Comparison of ENCODE assay signal across 30 cellular contexts in the genomic region with DNA sequence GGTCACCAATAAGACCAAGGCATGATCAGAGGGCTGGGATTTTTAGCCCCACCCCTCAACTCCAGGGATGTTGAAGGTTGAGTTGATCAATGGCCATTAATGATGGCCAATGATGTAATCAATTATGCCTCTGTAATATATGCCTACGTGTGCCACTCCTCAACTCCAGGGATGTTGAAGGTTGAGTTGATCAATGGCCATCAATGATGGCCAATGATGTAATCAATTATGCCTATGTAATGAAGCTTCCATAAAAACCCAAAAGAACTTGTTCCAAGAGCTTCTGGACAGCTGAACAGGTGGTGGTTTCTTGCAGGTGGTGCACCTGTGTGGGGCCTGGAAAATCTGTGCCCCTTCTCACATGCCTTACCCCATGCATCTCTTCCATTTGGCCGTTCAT. TPM values are rescaled to one million over a fixed set of nuclear protein-coding genes. Genes with fewer than 3 reads are reported as not detected.
"Had no signal": no experiment of that assay in that cellular context is flagged by ENCODE, and none has a peak within 500 bp of the region (broad histone marks: within the 10 kb centered on the region; RNA-seq: fewer than 3 reads in every experiment).

No MANE protein-coding gene starts in this region.

- H3K9me3 Mint-ChIP-seq: effector memory CD8-positive, alpha-beta T cell had no signal

- H3K27me3 ChIP-seq: esophagus squamous epithelium, heart right ventricle, suprapubic skin, transverse colon, upper lobe of right lung, uterus had no signal

- H3K4me3 ChIP-seq: esophagus squamous epithelium, heart right ventricle, lung, smooth muscle cell, suprapubic skin, transverse colon, upper lobe of right lung, uterus had no signal

- H3K4me1 ChIP-seq: suprapubic skin, transverse colon, uterus had no signal

- H3K27ac Mint-ChIP-seq: effector memory CD8-positive, alpha-beta T cell; memory B cell; natural killer cell treated with Interleukin-12 subunit alpha and Interleukin-12 subunit beta and Interleukin-15 and Interleukin-18, amount 100 ng/mL, for 72 hours; progenitor cell of endocrine pancreas; stimulated activated naive CD8-positive, alpha-beta T cell treated with anti-CD3 and anti-CD28 coated beads, Interleukin-15, amount 100 ng/mL, for 72 hours had no signal

- H3K27ac ChIP-seq: esophagus squamous epithelium, heart right ventricle, parathyroid adenoma, suprapubic skin, transverse colon, upper lobe of right lung, uterus had no signal

- DNase-seq: cortex of kidney; effector memory CD8-positive, alpha-beta T cell; erythroblast; esophagus squamous epithelium; foreskin melanocyte; glutamatergic neuron; heart right ventricle; hippocampal formation; islet precursor cell; kidney glomerular epithelial cell; left colon; left ventricle myocardium superior; stimulated activated CD4-positive, alpha-beta T cell treated with anti-CD3 and anti-CD28 coated beads, Interleukin-12 subunit alpha, Interleukin-12 subunit beta, amount 100 ng/mL, for 4 hours; stimulated activated CD4-positive, alpha-beta T cell treated with anti-CD3 and anti-CD28 coated beads, Interleukin-1b, Interleukin-23, amount 100 ng/mL, for 48 hours; stimulated activated CD4-positive, alpha-beta T cell treated with anti-CD3 and anti-CD28 coated beads, Interleukin-4, amount 100 ng/mL, for 1 hour; stimulated activated CD8-positive, alpha-beta memory T cell treated with anti-CD3 and anti-CD28 coated beads, Interleukin-4, amount 100 ng/mL, for 48 hours; stimulated activated naive CD4-positive, alpha-beta T cell; stimulated activated naive CD8-positive, alpha-beta T cell treated with anti-CD3 and anti-CD28 coated beads, Interleukin-15, amount 100 ng/mL, for 72 hours; transverse colon; upper lobe of right lung; uterus had no signal

- ATAC-seq: effector memory CD8-positive, alpha-beta T cell; heart right ventricle; left colon; left ventricle myocardium superior; natural killer cell treated with Interleukin-12 subunit alpha and Interleukin-12 subunit beta and Interleukin-15 and Interleukin-18, amount 100 ng/mL, for 72 hours; sciatic nerve; stimulated activated naive CD8-positive, alpha-beta T cell treated with anti-CD3 and anti-CD28 coated beads, Interleukin-15, amount 100 ng/mL, for 72 hours; upper lobe of right lung had no signal

- H3K4me1 Mint-ChIP-seq: memory B cell, neural crest cell had no signal

- H3K27me3 Mint-ChIP-seq: effector memory CD8-positive, alpha-beta T cell; memory B cell; natural killer cell treated with Interleukin-12 subunit alpha and Interleukin-12 subunit beta and Interleukin-15 and Interleukin-18, amount 100 ng/mL, for 72 hours; progenitor cell of endocrine pancreas; stimulated activated naive CD8-positive, alpha-beta T cell treated with anti-CD3 and anti-CD28 coated beads, Interleukin-15, amount 100 ng/mL, for 72 hours had no signal

- H3K36me3 ChIP-seq: esophagus squamous epithelium, heart right ventricle, suprapubic skin, transverse colon, upper lobe of right lung, uterus had no signal

- H3K4me3 Mint-ChIP-seq: memory B cell; natural killer cell treated with Interleukin-12 subunit alpha and Interleukin-12 subunit beta and Interleukin-15 and Interleukin-18, amount 100 ng/mL, for 72 hours; neural crest cell; stimulated activated naive CD8-positive, alpha-beta T cell treated with anti-CD3 and anti-CD28 coated beads, Interleukin-15, amount 100 ng/mL, for 72 hours had no signal

- H3K9me3 ChIP-seq: suprapubic skin, upper lobe of right lung, uterus had no signal

RNA-seq across cellular contexts. Expression of gene KLRG1, which starts 33.2 kb away (rescaled TPM):
- polyA plus RNA-seq: smooth muscle cell had no signal
